Comparison of ENCODE assay signal across 15 cellular contexts in genomic region chr11:118442903-118443589, GRCh38. TPM values are rescaled to one million over a fixed set of nuclear protein-coding genes. Genes with fewer than 3 reads are reported as not detected.
DNase-seq lines count a peak whose midpoint lies in the region; ATAC-seq, FAIRE-seq and TF ChIP-seq lines count a peak whose summit lies in the region.
"Had no signal": no experiment of that assay in that cellular context is flagged by ENCODE, and none has a peak within 500 bp of the region (broad histone marks: within the 10 kb centered on the region; RNA-seq: fewer than 3 reads in every experiment).

No MANE protein-coding gene starts in this region.

- H3K27ac Mint-ChIP-seq in activated CD8-positive, alpha-beta T cell treated with anti-CD3 and anti-CD28 coated beads for 36 hours = peak overlapping the region; percentile 88
- H3K27ac Mint-ChIP-seq in activated CD8-positive, alpha-beta T cell treated with anti-CD3 and anti-CD28 coated beads, Interleukin-2, amount 10 ng/mL, durations not matched to agents 7 days and 5 days = no peak overlapping the region

- POLR2A ChIA-PET in activated CD8-positive, alpha-beta T cell treated with anti-CD3 and anti-CD28 coated beads for 36 hours (lab: Charles Lee) = interaction anchor here (0.6 to 1.9 kb wide), 9 partner anchors 9 to 573 kb away, joined by 3 to 6 read pairs (median 3); partner anchors contain the start of gene ARCN1
- POLR2A ChIA-PET in activated CD8-positive, alpha-beta T cell treated with anti-CD3 and anti-CD28 coated beads, Interleukin-2, amount 10 ng/mL, durations not matched to agents 7 days and 5 days (lab: Charles Lee) = interaction anchor here (1.1 to 1.2 kb wide), 2 partner anchors 17 to 652 kb away, joined by 3 to 7 read pairs; a partner anchor contains a TSS

- no peak overlapping the region for H2AFZ ChIP-seq in mammary epithelial cell (ENCODE audit: low read depth, low read length)

- H3K27me3 ChIP-seq in mammary epithelial cell (ENCODE audit: insufficient read depth, low read length) (no peaks in the 10 kb centered on the region), small intestine (ENCODE audit: control insufficient read depth in 2 of 2, insufficient read depth in 2 of 2, low read length in 2 of 2) (no peaks in the 10 kb centered on the region), heart left ventricle (no peaks in the 10 kb centered on the region)
- H3K27me3 ChIP-seq: colonic mucosa, sigmoid colon, stomach had no signal

- H3K27ac ChIP-seq in mammary epithelial cell (ENCODE audit: insufficient read depth, low read depth, low read length) = no peak overlapping the region
- no peak overlapping the region for H3K27ac ChIP-seq in small intestine (ENCODE audit: low read depth in 1 of 2, low read length in 1 of 2)
- no peak overlapping the region for H3K27ac ChIP-seq in heart left ventricle
- H3K27ac ChIP-seq: colonic mucosa, sigmoid colon, stomach had no signal

- dilution Hi-C loops in mammary epithelial cell (cut with HindIII; ENCODE audit: low sequenced_read_pairs) = loop anchor here (5.0 kb wide), 1 partner anchor 81 kb away; no protein-coding TSS in a partner anchor

- no peak overlapping the region for H3K4me3 ChIP-seq in mammary epithelial cell (replicated peaks in 1 of 3; ENCODE audit: insufficient read depth in 1 of 3, low read depth in 2 of 3, low read length in 3 of 3)
- no peak overlapping the region for H3K4me3 ChIP-seq in small intestine (ENCODE audit: low read depth in 1 of 2, low read length in 2 of 2)
- H3K4me3 ChIP-seq in heart left ventricle = no peak overlapping the region
- H3K4me3 ChIP-seq: colonic mucosa, sigmoid colon, stomach had no signal

- intact Hi-C loops in activated CD8-positive, alpha-beta T cell treated with anti-CD3 and anti-CD28 coated beads for 36 hours (cut with micrococcal nuclease) = loop anchor here (10.0 kb wide), 1 partner anchor 122 kb away; the partner anchor contains the start of gene IFT46
- intact Hi-C loops in mammary epithelial cell (cut with micrococcal nuclease) (no loop called here), heart left ventricle (cut with DNase I) (loop anchor here in 1 of 10 donors (5.0 kb wide), 1 partner anchor 39 kb away; no protein-coding TSS in a partner anchor)

- H3K9me3 ChIP-seq in mammary epithelial cell (replicated peaks; ENCODE audit: insufficient read depth, low read length) = no peaks in the 10 kb centered on the region
- no peaks in the 10 kb centered on the region for H3K9me3 ChIP-seq in small intestine (ENCODE audit: control insufficient read depth, low read depth)
- H3K9me3 ChIP-seq in heart left ventricle = no peaks in the 10 kb centered on the region
- H3K9me3 ChIP-seq: Caco-2, colonic mucosa, sigmoid colon, stomach had no signal

- TF ChIP-seq POLR2A in heart left ventricle (IDR thresholded peaks at IDR 0.05) = no peak

- H4K20me1 ChIP-seq in mammary epithelial cell (ENCODE audit: insufficient read depth, low read length) = no peaks in the 10 kb centered on the region

- H3K36me3 Mint-ChIP-seq in activated CD8-positive, alpha-beta T cell treated with anti-CD3 and anti-CD28 coated beads for 36 hours (ENCODE audit: low read depth) = peaks cover 55% of the 10 kb centered on the region
- H3K36me3 Mint-ChIP-seq in activated CD8-positive, alpha-beta T cell treated with anti-CD3 and anti-CD28 coated beads, Interleukin-2, amount 10 ng/mL, durations not matched to agents 7 days and 5 days (ENCODE audit: low read depth) = peaks cover 53% of the 10 kb centered on the region

- H3K4me1 ChIP-seq in mammary epithelial cell (ENCODE audit: insufficient read depth, low read length) (peaks cover 23% of the 10 kb centered on the region), small intestine (ENCODE audit: control insufficient read depth in 2 of 2, insufficient read depth in 1 of 2, low read depth in 1 of 2, low read length in 1 of 2) (peaks cover 6 to 13% of the 10 kb centered on the region in 2 donors), heart left ventricle (peaks cover 0 to 76% (median 55%) of the 10 kb centered on the region in 12 donors)

- no TSS peak for BruUV-seq in mammary epithelial cell (replicated peaks; lab: Mats Ljungman, UMichigan)

- in situ Hi-C loops in mammary epithelial cell (cut with MboI; ENCODE audit: low sequenced_read_pairs in 2 of 2) = no loop called here

- H3K9me3 Mint-ChIP-seq in activated CD8-positive, alpha-beta T cell treated with anti-CD3 and anti-CD28 coated beads for 36 hours = no peaks in the 10 kb centered on the region
- no peaks in the 10 kb centered on the region for H3K9me3 Mint-ChIP-seq in activated CD8-positive, alpha-beta T cell treated with anti-CD3 and anti-CD28 coated beads, Interleukin-2, amount 10 ng/mL, durations not matched to agents 7 days and 5 days (ENCODE audit: insufficient read depth)

- no peak overlapping the region for H3K9ac ChIP-seq in mammary epithelial cell (ENCODE audit: insufficient read depth, low read length)

- peaks cover 100% of the 10 kb centered on the region for H3K79me2 ChIP-seq in mammary epithelial cell (ENCODE audit: insufficient read depth, low read length)

- peaks cover 90% of the 10 kb centered on the region for H3K4me1 Mint-ChIP-seq in activated CD8-positive, alpha-beta T cell treated with anti-CD3 and anti-CD28 coated beads for 36 hours (ENCODE audit: low read depth)
- H3K4me1 Mint-ChIP-seq in activated CD8-positive, alpha-beta T cell treated with anti-CD3 and anti-CD28 coated beads, Interleukin-2, amount 10 ng/mL, durations not matched to agents 7 days and 5 days (ENCODE audit: low read depth) = peaks cover 84% of the 10 kb centered on the region

- ATAC-seq in activated CD8-positive, alpha-beta T cell treated with anti-CD3 and anti-CD28 coated beads for 36 hours = peak; percentile 2
- ATAC-seq in activated CD8-positive, alpha-beta T cell treated with anti-CD3 and anti-CD28 coated beads, Interleukin-2, amount 10 ng/mL, durations not matched to agents 7 days and 5 days = no peak
- ATAC-seq in HG03108 (IDR thresholded peaks at IDR 0.05; ENCODE audit: unreplicated experiment) = peak; percentile 13
- ATAC-seq in heart left ventricle = no peak
- no peak for ATAC-seq in HG03159 (IDR thresholded peaks at IDR 0.05; ENCODE audit: unreplicated experiment)
- ATAC-seq: esophagus mucosa had no signal

- WGBS in mammary epithelial cell (ENCODE audit: low coverage, missing lambda C conversion rate) = 46% methylated on average over 4 of the region's 4 CpGs
- 58 to 72% (median 58%) methylated on average over 4 of the region's 4 CpGs for WGBS in small intestine, 3 donors
- WGBS in heart left ventricle, 4 donors = 88 to 93% (median 89%) methylated on average over 4 of the region's 4 CpGs

- H3K36me3 ChIP-seq in mammary epithelial cell (ENCODE audit: insufficient read depth, low read length) = peaks cover 4% of the 10 kb centered on the region
- H3K36me3 ChIP-seq in small intestine (ENCODE audit: control insufficient read depth in 2 of 2, insufficient read depth in 2 of 2, low read length in 2 of 2) = peaks cover 0 to 3% of the 10 kb centered on the region in 2 donors
- peaks cover 0 to 15% (median 8%) of the 10 kb centered on the region in 9 donors for H3K36me3 ChIP-seq in heart left ventricle
- H3K36me3 ChIP-seq: colonic mucosa, sigmoid colon had no signal

- no peak for DNase-seq in activated CD8-positive, alpha-beta T cell treated with anti-CD3 and anti-CD28 coated beads for 36 hours
- no peak for DNase-seq in activated CD8-positive, alpha-beta T cell treated with anti-CD3 and anti-CD28 coated beads, Interleukin-2, amount 10 ng/mL, durations not matched to agents 7 days and 5 days
- DNase-seq in mammary epithelial cell = no peak
- DNase-seq in small intestine = peak; percentile 68
- no peak for DNase-seq in heart left ventricle
- DNase-seq in NCI-H1048 (lab: John Stamatoyannopoulos, UW) = no peak
- DNase-seq: Caco-2, colonic mucosa, MV-4-11, SHP77, sigmoid colon, stomach had no signal

- CTCF ChIA-PET in activated CD8-positive, alpha-beta T cell treated with anti-CD3 and anti-CD28 coated beads for 36 hours (lab: Charles Lee) = interaction anchor here (1.3 kb wide), 1 partner anchor 46 kb away, joined by 3 read pairs; no protein-coding TSS in a partner anchor
- CTCF ChIA-PET in activated CD8-positive, alpha-beta T cell treated with anti-CD3 and anti-CD28 coated beads, Interleukin-2, amount 10 ng/mL, durations not matched to agents 7 days and 5 days (lab: Charles Lee) = interaction anchor here (1.1 to 2.3 kb wide), 2 partner anchors 37 to 45 kb away, joined by 3 to 7 read pairs; no protein-coding TSS in a partner anchor
- CTCF ChIA-PET in mammary epithelial cell (lab: Charles Lee; ENCODE audit: low non-redundant PET) = no interaction called here

- peak overlapping the region; percentile 48 for H3K4me2 ChIP-seq in mammary epithelial cell (ENCODE audit: insufficient read depth, low read depth, low read length)

- no peak for TF ChIP-seq CTCF in activated CD8-positive, alpha-beta T cell treated with anti-CD3 and anti-CD28 coated beads for 36 hours (IDR thresholded peaks at IDR 0.05)
- no peak for TF ChIP-seq CTCF in mammary epithelial cell (conservative IDR thresholded peaks at IDR 0.05 in 1 of 2, IDR thresholded peaks at IDR 0.05 in 1 of 2; ENCODE audit: extremely low read depth in 1 of 2, insufficient read depth in 1 of 2, low read depth in 1 of 2, low read length in 2 of 2)
- TF ChIP-seq CTCF in heart left ventricle (IDR thresholded peaks at IDR 0.05) = no peak

- peak overlapping the region; percentile 57 for H3K4me3 Mint-ChIP-seq in activated CD8-positive, alpha-beta T cell treated with anti-CD3 and anti-CD28 coated beads for 36 hours
- H3K4me3 Mint-ChIP-seq in activated CD8-positive, alpha-beta T cell treated with anti-CD3 and anti-CD28 coated beads, Interleukin-2, amount 10 ng/mL, durations not matched to agents 7 days and 5 days = no peak overlapping the region

- H3K27me3 Mint-ChIP-seq in activated CD8-positive, alpha-beta T cell treated with anti-CD3 and anti-CD28 coated beads for 36 hours = no peaks in the 10 kb centered on the region
- H3K27me3 Mint-ChIP-seq in activated CD8-positive, alpha-beta T cell treated with anti-CD3 and anti-CD28 coated beads, Interleukin-2, amount 10 ng/mL, durations not matched to agents 7 days and 5 days (ENCODE audit: low read depth) = no peaks in the 10 kb centered on the region

- no peak for FAIRE-seq in small intestine (lab: Jason Lieb, UNC)

RNA-seq across cellular contexts. Expression of gene KMT2A, which starts 6.8 kb away (rescaled TPM):
- total RNA-seq in activated CD8-positive, alpha-beta T cell treated with anti-CD3 and anti-CD28 coated beads for 36 hours = 10 to 100 TPM; 68.8 to 75.0 TPM
- 10 to 100 TPM; 83.1 to 86.7 TPM for total RNA-seq in activated CD8-positive, alpha-beta T cell treated with anti-CD3 and anti-CD28 coated beads, Interleukin-2, amount 10 ng/mL, durations not matched to agents 7 days and 5 days
- total RNA-seq in mammary epithelial cell = 10 to 100 TPM; 35.7 to 55.2 TPM
- polyA plus RNA-seq in mammary epithelial cell = 15.0 TPM
- 104 TPM for polyA minus RNA-seq in mammary epithelial cell
- polyA plus RNA-seq in small intestine = 10 to 100 TPM in 1 of 3 donors, 1 to 10 TPM in 2; 7.3 to 11.4 (median 7.6) TPM
- 100 to 1,000 TPM in 1 of 9 donors, 10 to 100 TPM in 8; 16.5 to 117 (median 41.5) TPM for total RNA-seq in heart left ventricle
- polyA plus RNA-seq in heart left ventricle = 10 to 100 TPM in 1 of 2 donors, 1 to 10 TPM in 1; 9.9 to 17.6 TPM

RNA-seq across cellular contexts. Expression of gene ATP5MG, which starts 41.6 kb away (rescaled TPM):
- 100 to 1,000 TPM; 237 to 249 TPM for total RNA-seq in activated CD8-positive, alpha-beta T cell treated with anti-CD3 and anti-CD28 coated beads for 36 hours
- total RNA-seq in activated CD8-positive, alpha-beta T cell treated with anti-CD3 and anti-CD28 coated beads, Interleukin-2, amount 10 ng/mL, durations not matched to agents 7 days and 5 days = 100 to 1,000 TPM; 275 to 298 TPM
- total RNA-seq in mammary epithelial cell (100 to 1,000 TPM in 1 of 2 donors, 10 to 100 TPM in 1; 24.8 to 187 TPM), heart left ventricle (100 to 1,000 TPM in 8 of 9 donors, 10 to 100 TPM in 1; 96.4 to 702 (median 559) TPM)
- polyA plus RNA-seq in mammary epithelial cell (266 TPM), small intestine (100 to 1,000 TPM; 234 to 332 (median 329) TPM), heart left ventricle (100 to 1,000 TPM; 299 to 843 TPM)
- polyA minus RNA-seq in mammary epithelial cell = 109 TPM

Comparison
In these comparisons a context has a peak if more than half of its experiments do, and no peak if none do; other contexts are left out.
1. ATAC-seq: peak in activated CD8-positive, alpha-beta T cell treated with anti-CD3 and anti-CD28 coated beads for 36 hours (single experiment) and HG03108 (single experiment); none in activated CD8-positive, alpha-beta T cell treated with anti-CD3 and anti-CD28 coated beads, Interleukin-2, amount 10 ng/mL, durations not matched to agents 7 days and 5 days (single experiment), heart left ventricle (0 of 4) and HG03159 (single experiment).